Comparison of ENCODE assay signal across 1 cellular context in the genomic region with DNA sequence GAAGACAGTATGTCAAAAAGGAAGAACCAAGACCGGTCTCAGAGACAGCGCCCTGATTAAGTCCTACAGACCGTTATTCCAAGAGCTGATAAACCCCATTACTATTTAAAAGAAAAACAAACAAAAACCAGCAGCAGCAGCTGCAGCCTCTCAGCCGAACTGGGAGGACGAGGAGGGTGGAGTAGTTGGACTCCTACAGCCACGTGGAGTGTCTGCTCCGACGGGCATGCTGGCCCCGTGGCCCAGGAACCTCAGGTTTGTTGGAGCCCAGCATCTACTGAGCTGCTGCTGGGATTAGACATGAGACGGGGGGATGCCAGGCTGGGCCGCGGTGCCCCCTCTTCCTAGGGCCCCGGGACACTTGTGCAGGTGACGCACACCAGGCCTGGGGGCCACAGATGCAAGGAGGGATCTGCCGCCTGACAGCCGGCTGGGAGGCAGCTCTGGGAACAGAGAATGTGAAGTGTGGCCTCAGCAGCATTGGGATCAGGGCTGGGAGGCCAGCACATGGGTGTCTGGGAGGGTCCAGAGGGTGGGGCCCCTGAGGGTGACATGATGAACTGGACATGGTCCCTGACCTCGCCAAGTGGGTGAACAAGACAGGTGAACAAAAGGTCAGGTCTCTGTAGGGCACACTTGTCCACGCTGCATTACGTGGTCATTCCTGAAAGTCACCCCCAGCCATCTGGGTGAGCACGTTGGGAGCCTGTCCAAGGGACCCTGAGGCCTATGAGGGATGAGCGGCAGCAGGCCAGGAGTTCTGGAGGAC.
TF ChIP-seq lines count a peak whose summit lies in the region.

No MANE protein-coding gene starts in this region.

TF ChIP-seq in HepG2, 621 proteins besides CTCF, POLR2A, EP300 and RAD21 (continued from another document and continues in another):
- TF ChIP-seq, protein P1, sequence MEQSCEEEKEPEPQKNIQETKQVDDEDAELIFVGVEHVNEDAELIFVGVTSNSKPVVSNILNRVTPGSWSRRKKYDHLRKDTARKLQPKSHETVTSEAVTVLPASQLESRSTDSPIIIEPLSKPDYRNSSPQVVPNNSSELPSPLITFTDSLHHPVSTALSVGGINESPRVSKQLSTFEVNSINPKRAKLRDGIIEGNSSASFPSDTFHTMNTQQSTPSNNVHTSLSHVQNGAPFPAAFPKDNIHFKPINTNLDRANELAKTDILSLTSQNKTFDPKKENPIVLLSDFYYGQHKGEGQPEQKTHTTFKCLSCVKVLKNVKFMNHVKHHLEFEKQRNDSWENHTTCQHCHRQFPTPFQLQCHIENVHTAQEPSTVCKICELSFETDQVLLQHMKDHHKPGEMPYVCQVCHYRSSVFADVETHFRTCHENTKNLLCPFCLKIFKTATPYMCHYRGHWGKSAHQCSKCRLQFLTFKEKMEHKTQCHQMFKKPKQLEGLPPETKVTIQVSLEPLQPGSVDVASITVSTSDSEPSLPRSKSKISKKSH (CRISPR knock-in tag; IDR thresholded peaks at IDR 0.05; ENCODE audit: borderline replicate concordance): no peak
- TF ChIP-seq, protein P2, sequence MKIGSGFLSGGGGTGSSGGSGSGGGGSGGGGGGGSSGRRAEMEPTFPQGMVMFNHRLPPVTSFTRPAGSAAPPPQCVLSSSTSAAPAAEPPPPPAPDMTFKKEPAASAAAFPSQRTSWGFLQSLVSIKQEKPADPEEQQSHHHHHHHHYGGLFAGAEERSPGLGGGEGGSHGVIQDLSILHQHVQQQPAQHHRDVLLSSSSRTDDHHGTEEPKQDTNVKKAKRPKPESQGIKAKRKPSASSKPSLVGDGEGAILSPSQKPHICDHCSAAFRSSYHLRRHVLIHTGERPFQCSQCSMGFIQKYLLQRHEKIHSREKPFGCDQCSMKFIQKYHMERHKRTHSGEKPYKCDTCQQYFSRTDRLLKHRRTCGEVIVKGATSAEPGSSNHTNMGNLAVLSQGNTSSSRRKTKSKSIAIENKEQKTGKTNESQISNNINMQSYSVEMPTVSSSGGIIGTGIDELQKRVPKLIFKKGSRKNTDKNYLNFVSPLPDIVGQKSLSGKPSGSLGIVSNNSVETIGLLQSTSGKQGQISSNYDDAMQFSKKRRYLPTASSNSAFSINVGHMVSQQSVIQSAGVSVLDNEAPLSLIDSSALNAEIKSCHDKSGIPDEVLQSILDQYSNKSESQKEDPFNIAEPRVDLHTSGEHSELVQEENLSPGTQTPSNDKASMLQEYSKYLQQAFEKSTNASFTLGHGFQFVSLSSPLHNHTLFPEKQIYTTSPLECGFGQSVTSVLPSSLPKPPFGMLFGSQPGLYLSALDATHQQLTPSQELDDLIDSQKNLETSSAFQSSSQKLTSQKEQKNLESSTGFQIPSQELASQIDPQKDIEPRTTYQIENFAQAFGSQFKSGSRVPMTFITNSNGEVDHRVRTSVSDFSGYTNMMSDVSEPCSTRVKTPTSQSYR (CRISPR knock-in tag; IDR thresholded peaks at IDR 0.05; ENCODE audit: borderline replicate concordance): no peak
- TF ChIP-seq MEIS2 (CRISPR knock-in tag; IDR thresholded peaks at IDR 0.05) (no peak), AHR (CRISPR knock-in tag; IDR thresholded peaks at IDR 0.05) (no peak), MAFF (IDR thresholded peaks at IDR 0.05; ENCODE audit: low read depth, low read length) (no peak), KDM4B (CRISPR knock-in tag; IDR thresholded peaks at IDR 0.05) (no peak), ISX (CRISPR knock-in tag; conservative IDR thresholded peaks at IDR 0.05) (no peak), ELF4 (CRISPR knock-in tag; IDR thresholded peaks at IDR 0.05; ENCODE audit: borderline replicate concordance) (no peak), ZNF101 (CRISPR knock-in tag; IDR thresholded peaks at IDR 0.05; ENCODE audit: borderline replicate concordance, low read depth) (0 out of 2 replicates have a peak, but pooled peaks have one; percentile 74), FOSL1 (CRISPR knock-in tag; IDR thresholded peaks at IDR 0.05; ENCODE audit: borderline replicate concordance) (no peak), MXD4 (CRISPR knock-in tag; IDR thresholded peaks at IDR 0.05) (no peak), YEATS2 (CRISPR knock-in tag; IDR thresholded peaks at IDR 0.05; ENCODE audit: borderline replicate concordance) (peak; percentile 59), MED13 (CRISPR knock-in tag; IDR thresholded peaks at IDR 0.05) (no peak), ZNF672 (CRISPR knock-in tag; IDR thresholded peaks at IDR 0.05) (no peak), TRIM24 (CRISPR knock-in tag; IDR thresholded peaks at IDR 0.05) (no peak), ZNF335 (CRISPR knock-in tag; IDR thresholded peaks at IDR 0.05) (0 out of 2 replicates have a peak, but pooled peaks have one; percentile 17), AGO2 (optimal IDR thresholded peaks at IDR 0.05; ENCODE audit: low read depth, low read length) (no peak), KLF15 (CRISPR knock-in tag; IDR thresholded peaks at IDR 0.05; ENCODE audit: borderline replicate concordance) (no peak), MAZ (IDR thresholded peaks at IDR 0.05; ENCODE audit: borderline replicate concordance, low read depth, low read length) (no peak), MAZ (CRISPR knock-in tag; IDR thresholded peaks at IDR 0.05; ENCODE audit: low read depth) (peak; percentile 19; the same call in 1 of the 2 replicates), SAFB2 (CRISPR knock-in tag; IDR thresholded peaks at IDR 0.05; ENCODE audit: borderline replicate concordance, low read depth) (0 out of 2 replicates have a peak, but pooled peaks have one; percentile 53), IKZF4 (CRISPR knock-in tag; IDR thresholded peaks at IDR 0.05; ENCODE audit: borderline replicate concordance, low read depth, not compliant biosample characterization) (no peak), ZNF607 (CRISPR knock-in tag; IDR thresholded peaks at IDR 0.05; ENCODE audit: borderline replicate concordance) (no peak), RCOR2 (CRISPR knock-in tag; IDR thresholded peaks at IDR 0.05) (no peak), ZFP1 (CRISPR knock-in tag; IDR thresholded peaks at IDR 0.05) (no peak), ZNF501 (CRISPR knock-in tag; IDR thresholded peaks at IDR 0.05) (peak; percentile 46; the same call in 1 of the 2 replicates), ZNF749 (CRISPR knock-in tag; IDR thresholded peaks at IDR 0.05; ENCODE audit: borderline replicate concordance) (no peak), TOPORS (CRISPR knock-in tag; IDR thresholded peaks at IDR 0.05) (no peak)
- TF ChIP-seq, protein P3, sequence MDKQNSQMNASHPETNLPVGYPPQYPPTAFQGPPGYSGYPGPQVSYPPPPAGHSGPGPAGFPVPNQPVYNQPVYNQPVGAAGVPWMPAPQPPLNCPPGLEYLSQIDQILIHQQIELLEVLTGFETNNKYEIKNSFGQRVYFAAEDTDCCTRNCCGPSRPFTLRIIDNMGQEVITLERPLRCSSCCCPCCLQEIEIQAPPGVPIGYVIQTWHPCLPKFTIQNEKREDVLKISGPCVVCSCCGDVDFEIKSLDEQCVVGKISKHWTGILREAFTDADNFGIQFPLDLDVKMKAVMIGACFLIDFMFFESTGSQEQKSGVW (CRISPR knock-in tag; IDR thresholded peaks at IDR 0.05; ENCODE audit: borderline replicate concordance): no peak
- TF ChIP-seq, protein P4, sequence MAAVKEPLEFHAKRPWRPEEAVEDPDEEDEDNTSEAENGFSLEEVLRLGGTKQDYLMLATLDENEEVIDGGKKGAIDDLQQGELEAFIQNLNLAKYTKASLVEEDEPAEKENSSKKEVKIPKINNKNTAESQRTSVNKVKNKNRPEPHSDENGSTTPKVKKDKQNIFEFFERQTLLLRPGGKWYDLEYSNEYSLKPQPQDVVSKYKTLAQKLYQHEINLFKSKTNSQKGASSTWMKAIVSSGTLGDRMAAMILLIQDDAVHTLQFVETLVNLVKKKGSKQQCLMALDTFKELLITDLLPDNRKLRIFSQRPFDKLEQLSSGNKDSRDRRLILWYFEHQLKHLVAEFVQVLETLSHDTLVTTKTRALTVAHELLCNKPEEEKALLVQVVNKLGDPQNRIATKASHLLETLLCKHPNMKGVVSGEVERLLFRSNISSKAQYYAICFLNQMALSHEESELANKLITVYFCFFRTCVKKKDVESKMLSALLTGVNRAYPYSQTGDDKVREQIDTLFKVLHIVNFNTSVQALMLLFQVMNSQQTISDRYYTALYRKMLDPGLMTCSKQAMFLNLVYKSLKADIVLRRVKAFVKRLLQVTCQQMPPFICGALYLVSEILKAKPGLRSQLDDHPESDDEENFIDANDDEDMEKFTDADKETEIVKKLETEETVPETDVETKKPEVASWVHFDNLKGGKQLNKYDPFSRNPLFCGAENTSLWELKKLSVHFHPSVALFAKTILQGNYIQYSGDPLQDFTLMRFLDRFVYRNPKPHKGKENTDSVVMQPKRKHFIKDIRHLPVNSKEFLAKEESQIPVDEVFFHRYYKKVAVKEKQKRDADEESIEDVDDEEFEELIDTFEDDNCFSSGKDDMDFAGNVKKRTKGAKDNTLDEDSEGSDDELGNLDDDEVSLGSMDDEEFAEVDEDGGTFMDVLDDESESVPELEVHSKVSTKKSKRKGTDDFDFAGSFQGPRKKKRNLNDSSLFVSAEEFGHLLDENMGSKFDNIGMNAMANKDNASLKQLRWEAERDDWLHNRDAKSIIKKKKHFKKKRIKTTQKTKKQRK (IDR thresholded peaks at IDR 0.05; ENCODE audit: low read length): no peak
- TF ChIP-seq, protein P5, sequence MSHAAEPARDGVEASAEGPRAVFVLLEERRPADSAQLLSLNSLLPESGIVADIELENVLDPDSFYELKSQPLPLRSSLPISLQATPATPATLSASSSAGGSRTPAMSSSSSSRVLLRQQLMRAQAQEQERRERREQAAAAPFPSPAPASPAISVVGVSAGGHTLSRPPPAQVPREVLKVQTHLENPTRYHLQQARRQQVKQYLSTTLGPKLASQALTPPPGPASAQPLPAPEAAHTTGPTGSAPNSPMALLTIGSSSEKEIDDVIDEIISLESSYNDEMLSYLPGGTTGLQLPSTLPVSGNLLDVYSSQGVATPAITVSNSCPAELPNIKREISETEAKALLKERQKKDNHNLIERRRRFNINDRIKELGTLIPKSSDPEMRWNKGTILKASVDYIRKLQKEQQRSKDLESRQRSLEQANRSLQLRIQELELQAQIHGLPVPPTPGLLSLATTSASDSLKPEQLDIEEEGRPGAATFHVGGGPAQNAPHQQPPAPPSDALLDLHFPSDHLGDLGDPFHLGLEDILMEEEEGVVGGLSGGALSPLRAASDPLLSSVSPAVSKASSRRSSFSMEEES (CRISPR knock-in tag; IDR thresholded peaks at IDR 0.05): no peak
- TF ChIP-seq, protein P6, sequence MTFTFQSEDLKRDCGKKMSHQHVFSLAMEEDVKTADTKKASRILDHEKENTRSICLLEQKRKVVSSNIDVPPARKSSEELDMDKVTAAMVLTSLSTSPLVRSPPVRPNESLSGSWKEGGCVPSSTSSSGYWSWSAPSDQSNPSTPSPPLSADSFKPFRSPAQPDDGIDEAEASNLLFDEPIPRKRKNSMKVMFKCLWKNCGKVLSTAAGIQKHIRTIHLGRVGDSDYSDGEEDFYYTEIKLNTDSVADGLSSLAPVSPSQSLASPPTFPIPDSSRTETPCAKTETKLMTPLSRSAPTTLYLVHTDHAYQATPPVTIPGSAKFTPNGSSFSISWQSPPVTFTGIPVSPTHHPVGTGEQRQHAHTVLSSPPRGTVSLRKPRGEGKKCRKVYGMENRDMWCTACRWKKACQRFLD (CRISPR knock-in tag; IDR thresholded peaks at IDR 0.05; ENCODE audit: borderline replicate concordance): no peak
- TF ChIP-seq, protein P7, sequence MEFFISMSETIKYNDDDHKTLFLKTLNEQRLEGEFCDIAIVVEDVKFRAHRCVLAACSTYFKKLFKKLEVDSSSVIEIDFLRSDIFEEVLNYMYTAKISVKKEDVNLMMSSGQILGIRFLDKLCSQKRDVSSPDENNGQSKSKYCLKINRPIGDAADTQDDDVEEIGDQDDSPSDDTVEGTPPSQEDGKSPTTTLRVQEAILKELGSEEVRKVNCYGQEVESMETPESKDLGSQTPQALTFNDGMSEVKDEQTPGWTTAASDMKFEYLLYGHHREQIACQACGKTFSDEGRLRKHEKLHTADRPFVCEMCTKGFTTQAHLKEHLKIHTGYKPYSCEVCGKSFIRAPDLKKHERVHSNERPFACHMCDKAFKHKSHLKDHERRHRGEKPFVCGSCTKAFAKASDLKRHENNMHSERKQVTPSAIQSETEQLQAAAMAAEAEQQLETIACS (CRISPR knock-in tag; IDR thresholded peaks at IDR 0.05): no peak
- TF ChIP-seq, protein P8, sequence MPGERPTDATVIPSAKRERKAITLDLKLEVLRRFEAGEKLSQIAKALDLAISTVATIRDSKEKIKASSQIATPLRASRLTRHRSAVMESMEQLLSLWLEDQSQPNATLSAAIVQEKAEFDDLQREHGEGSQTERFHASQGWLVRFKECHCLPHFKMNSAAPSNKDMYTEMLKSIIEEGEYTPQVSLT (CRISPR knock-in tag; IDR thresholded peaks at IDR 0.05; ENCODE audit: borderline replicate concordance, low read depth): no peak
- TF ChIP-seq, protein P9, sequence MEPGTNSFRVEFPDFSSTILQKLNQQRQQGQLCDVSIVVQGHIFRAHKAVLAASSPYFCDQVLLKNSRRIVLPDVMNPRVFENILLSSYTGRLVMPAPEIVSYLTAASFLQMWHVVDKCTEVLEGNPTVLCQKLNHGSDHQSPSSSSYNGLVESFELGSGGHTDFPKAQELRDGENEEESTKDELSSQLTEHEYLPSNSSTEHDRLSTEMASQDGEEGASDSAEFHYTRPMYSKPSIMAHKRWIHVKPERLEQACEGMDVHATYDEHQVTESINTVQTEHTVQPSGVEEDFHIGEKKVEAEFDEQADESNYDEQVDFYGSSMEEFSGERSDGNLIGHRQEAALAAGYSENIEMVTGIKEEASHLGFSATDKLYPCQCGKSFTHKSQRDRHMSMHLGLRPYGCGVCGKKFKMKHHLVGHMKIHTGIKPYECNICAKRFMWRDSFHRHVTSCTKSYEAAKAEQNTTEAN (CRISPR knock-in tag; conservative IDR thresholded peaks at IDR 0.05): no peak
- TF ChIP-seq, protein P10, sequence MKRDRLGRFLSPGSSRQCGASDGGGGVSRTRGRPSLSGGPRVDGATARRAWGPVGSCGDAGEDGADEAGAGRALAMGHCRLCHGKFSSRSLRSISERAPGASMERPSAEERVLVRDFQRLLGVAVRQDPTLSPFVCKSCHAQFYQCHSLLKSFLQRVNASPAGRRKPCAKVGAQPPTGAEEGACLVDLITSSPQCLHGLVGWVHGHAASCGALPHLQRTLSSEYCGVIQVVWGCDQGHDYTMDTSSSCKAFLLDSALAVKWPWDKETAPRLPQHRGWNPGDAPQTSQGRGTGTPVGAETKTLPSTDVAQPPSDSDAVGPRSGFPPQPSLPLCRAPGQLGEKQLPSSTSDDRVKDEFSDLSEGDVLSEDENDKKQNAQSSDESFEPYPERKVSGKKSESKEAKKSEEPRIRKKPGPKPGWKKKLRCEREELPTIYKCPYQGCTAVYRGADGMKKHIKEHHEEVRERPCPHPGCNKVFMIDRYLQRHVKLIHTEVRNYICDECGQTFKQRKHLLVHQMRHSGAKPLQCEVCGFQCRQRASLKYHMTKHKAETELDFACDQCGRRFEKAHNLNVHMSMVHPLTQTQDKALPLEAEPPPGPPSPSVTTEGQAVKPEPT (CRISPR knock-in tag; IDR thresholded peaks at IDR 0.05; ENCODE audit: low read depth): peak; percentile 77
